11 cellular contexts compared by ENCODE assay signal in genomic region chr6:163585932-163586437, GRCh38.
DNase-seq lines count a peak whose midpoint lies in the region; ATAC-seq and TF ChIP-seq lines count a peak whose summit lies in the region.
"Had no signal": no experiment of that assay in that cellular context is flagged by ENCODE, and none has a peak within 500 bp of the region (broad histone marks: within the 10 kb centered on the region; RNA-seq: fewer than 3 reads in every experiment).

No MANE protein-coding gene starts in this region.

- H3K4me3 Mint-ChIP-seq in progenitor cell of endocrine pancreas (ENCODE audit: low read depth) = no peak overlapping the region
- H3K4me3 Mint-ChIP-seq: activated naive CD8-positive, alpha-beta T cell; memory B cell had no signal

- 3 to 12% (median 5%) methylated on average over 8 of the region's 8 CpGs for WGBS in psoas muscle, 3 donors

- H3K9me3 Mint-ChIP-seq in progenitor cell of endocrine pancreas (ENCODE audit: low read depth) = peaks cover 11% of the 10 kb centered on the region

- H3K27ac Mint-ChIP-seq in progenitor cell of endocrine pancreas = no peak overlapping the region
- H3K27ac Mint-ChIP-seq: activated naive CD8-positive, alpha-beta T cell; memory B cell had no signal

- H3K9me3 ChIP-seq in RWPE2 (ENCODE audit: severe bottlenecking) (no peaks in the 10 kb centered on the region), psoas muscle (peaks cover 15% of the 10 kb centered on the region)
- H3K9me3 ChIP-seq: Peyer's patch had no signal

- H3K4me1 ChIP-seq in RWPE2 (ENCODE audit: insufficient read depth, poor library complexity, severe bottlenecking) (peaks cover 45% of the 10 kb centered on the region), psoas muscle (peaks cover 39% of the 10 kb centered on the region)
- H3K4me1 ChIP-seq: Peyer's patch had no signal

- no peaks in the 10 kb centered on the region for H3K27me3 Mint-ChIP-seq in progenitor cell of endocrine pancreas

- intact Hi-C loops in psoas muscle (cut with DNase I) = loop anchor here (2.0 to 10.0 kb wide), 4 partner anchors 121 to 523 kb away; no protein-coding TSS in a partner anchor

- H3K27ac ChIP-seq in RWPE2 (ENCODE audit: poor library complexity, severe bottlenecking) (peak overlapping the region; percentile 97), psoas muscle (peak overlapping the region; percentile 83)
- H3K27ac ChIP-seq: Peyer's patch had no signal

- peaks cover under 1% of the 10 kb centered on the region for H3K36me3 Mint-ChIP-seq in progenitor cell of endocrine pancreas (ENCODE audit: insufficient read depth)

- H3K36me3 ChIP-seq in RWPE2 (ENCODE audit: low read depth) (no peaks in the 10 kb centered on the region), psoas muscle (ENCODE audit: insufficient read depth in 1 of 2, low read depth in 1 of 2) (no peaks in the 10 kb centered on the region)
- H3K36me3 ChIP-seq: Peyer's patch had no signal

- TF ChIP-seq CTCF in RWPE2 (IDR thresholded peaks at IDR 0.05; ENCODE audit: poor library complexity, severe bottlenecking) (no peak), fibroblast of the aortic adventitia (IDR thresholded peaks at IDR 0.05; ENCODE audit: insufficient read depth, low read length) (no peak), psoas muscle (IDR thresholded peaks at IDR 0.05) (no peak), progenitor cell of endocrine pancreas (IDR thresholded peaks at IDR 0.05; ENCODE audit: unreplicated experiment) (no peak)

- no peaks in the 10 kb centered on the region for H3K4me1 Mint-ChIP-seq in progenitor cell of endocrine pancreas (ENCODE audit: low read depth)
- H3K4me1 Mint-ChIP-seq: memory B cell had no signal

- no peak overlapping the region for H3K4me3 ChIP-seq in RWPE2 (ENCODE audit: severe bottlenecking)
- peak overlapping the region; percentile 11 for H3K4me3 ChIP-seq in fibroblast of the aortic adventitia (ENCODE audit: low read depth, low read length)
- peak overlapping the region; percentile 17 for H3K4me3 ChIP-seq in psoas muscle
- H3K4me3 ChIP-seq: Peyer's patch had no signal

- peak; percentile 92 for DNase-seq in ELR (ENCODE audit: low read depth)
- peak; percentile 78 for DNase-seq in RWPE2 (ENCODE audit: low spot score)
- DNase-seq in fibroblast of the aortic adventitia (ENCODE audit: low read depth) = peak; percentile 90
- peak; percentile 65 to 86 for DNase-seq in psoas muscle
- no peak for DNase-seq in GF-D8 (lab: John Stamatoyannopoulos, UW)
- no peak for DNase-seq in NK-92 (lab: John Stamatoyannopoulos, UW; ENCODE audit: unreplicated experiment)
- DNase-seq in LoVo (ENCODE audit: low spot score) = no peak
- no peak for DNase-seq in progenitor cell of endocrine pancreas (ENCODE audit: low spot score, unreplicated experiment)
- DNase-seq: Peyer's patch had no signal

- ATAC-seq in RWPE2 (ENCODE audit: low read depth) (peak; percentile 77), psoas muscle (peak; percentile 81 to 85 (median 84))

- H3K27me3 ChIP-seq in RWPE2 (ENCODE audit: insufficient read depth, poor library complexity, severe bottlenecking) (no peaks in the 10 kb centered on the region), psoas muscle (ENCODE audit: insufficient read depth in 3 of 3, low read length in 2 of 3) (no peaks in the 10 kb centered on the region)
- H3K27me3 ChIP-seq: Peyer's patch had no signal

Comparison
In these comparisons a context has a peak if more than half of its experiments do, and no peak if none do; other contexts are left out.
1. DNase-seq: peak in ELR (single experiment), RWPE2 (single experiment), fibroblast of the aortic adventitia (single experiment) and psoas muscle (2 of 2); none in GF-D8 (single experiment), NK-92 (single experiment), LoVo (single experiment) and progenitor cell of endocrine pancreas (single experiment).